ENCODE assay signal across 19 cellular contexts in the genomic region with DNA sequence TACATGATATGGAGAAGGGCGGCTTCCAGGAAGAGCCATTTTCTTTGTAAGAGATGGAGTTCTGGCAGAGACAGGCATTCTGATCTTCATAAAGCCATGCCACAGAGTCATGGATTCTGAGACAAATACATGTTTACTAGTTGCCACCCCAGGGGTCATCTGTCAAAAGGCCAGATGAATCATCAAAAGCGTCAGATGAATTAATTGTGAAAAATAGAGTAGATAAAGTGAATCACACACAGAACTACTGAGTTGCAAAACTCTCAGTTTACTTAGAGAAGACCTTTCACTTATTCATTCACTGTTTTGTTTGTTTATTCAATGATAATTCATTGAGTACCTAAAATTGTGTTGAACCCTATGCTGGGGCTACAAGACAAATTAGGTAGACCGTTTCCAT.
"Had no signal": no experiment of that assay in that cellular context is flagged by ENCODE, and none has a peak within 500 bp of the region (broad histone marks: within the 10 kb centered on the region; RNA-seq: fewer than 3 reads in every experiment).

No MANE protein-coding gene starts in this region.

- H3K27ac Mint-ChIP-seq: activated naive CD4-positive, alpha-beta T cell treated with anti-CD3 and anti-CD28 coated beads, Interleukin-2, amount 50 U/mL, for 24 hours; mesothelial cell of epicardium; stimulated activated naive CD8-positive, alpha-beta T cell treated with anti-CD3 and anti-CD28 coated beads, Interleukin-15, amount 100 ng/mL, for 72 hours; T-helper 1 cell treated with Interleukin-12 subunit alpha and Interleukin-12 subunit beta and Interleukin-4 antibody, amounts not matched to agents 30 μg/mL and 1 μg/mL, for 36 hours had no signal

- H3K4me1 ChIP-seq: adrenal gland, lower lobe of right lung, suprapubic skin had no signal

- DNase-seq: activated CD4-positive, alpha-beta T cell treated with anti-CD3 and anti-CD28 coated beads for 1 hour; activated CD8-positive, alpha-beta memory T cell treated with anti-CD3 and anti-CD28 coated beads for 24 hours; activated CD8-positive, alpha-beta memory T cell treated with anti-CD3 and anti-CD28 coated beads, Interleukin-2, amount 50 U/mL, for 48 hours; activated effector memory CD4-positive, alpha-beta T cell treated with Interleukin-2 at 50 U/mL for 16 hours; activated T-cell treated with anti-CD3 and anti-CD28 coated beads, Interleukin-2, amount 50 U/mL, for 48 hours; adrenal gland; effector CD4-positive, alpha-beta T cell; left colon; lower lobe of right lung; stimulated activated CD4-positive, alpha-beta T cell treated with anti-CD3 and anti-CD28 coated beads, Interleukin-4, amount 100 ng/mL, for 1 hour; stimulated activated naive CD8-positive, alpha-beta T cell treated with anti-CD3 and anti-CD28 coated beads, Interleukin-15, amount 100 ng/mL, for 72 hours; trophoblast cell; WERI-Rb-1 had no signal

- H3K4me3 Mint-ChIP-seq: activated naive CD4-positive, alpha-beta T cell treated with anti-CD3 and anti-CD28 coated beads, Interleukin-2, amount 50 U/mL, for 24 hours; mesothelial cell of epicardium; stimulated activated naive CD8-positive, alpha-beta T cell treated with anti-CD3 and anti-CD28 coated beads, Interleukin-15, amount 100 ng/mL, for 72 hours; T-helper 1 cell treated with Interleukin-12 subunit alpha and Interleukin-12 subunit beta and Interleukin-4 antibody, amounts not matched to agents 30 μg/mL and 1 μg/mL, for 36 hours had no signal

- H3K27ac ChIP-seq: lower lobe of right lung, skin epidermis, suprapubic skin, WERI-Rb-1 had no signal

- H3K4me1 Mint-ChIP-seq: activated naive CD4-positive, alpha-beta T cell treated with anti-CD3 and anti-CD28 coated beads, Interleukin-2, amount 50 U/mL, for 24 hours; stimulated activated naive CD8-positive, alpha-beta T cell treated with anti-CD3 and anti-CD28 coated beads, Interleukin-15, amount 100 ng/mL, for 72 hours had no signal

- H3K27me3 ChIP-seq: adrenal gland, suprapubic skin had no signal

- H3K36me3 ChIP-seq: adrenal gland, lower lobe of right lung, suprapubic skin, WERI-Rb-1 had no signal

- H3K4me3 ChIP-seq: adrenal gland, lower lobe of right lung, skin epidermis, suprapubic skin had no signal

- H3K9me3 ChIP-seq: adrenal gland, lower lobe of right lung, suprapubic skin had no signal

- ATAC-seq: esophagus mucosa; left colon; stimulated activated naive CD8-positive, alpha-beta T cell treated with anti-CD3 and anti-CD28 coated beads, Interleukin-15, amount 100 ng/mL, for 72 hours had no signal

- H3K36me3 Mint-ChIP-seq: activated naive CD4-positive, alpha-beta T cell treated with anti-CD3 and anti-CD28 coated beads, Interleukin-2, amount 50 U/mL, for 24 hours; mesothelial cell of epicardium had no signal
